Comparison of ENCODE assay signal across 12 cellular contexts in genomic region chr7:28855538-28856217, GRCh38.
DNase-seq lines count a peak whose midpoint lies in the region; ATAC-seq and TF ChIP-seq lines count a peak whose summit lies in the region.
"Had no signal": no experiment of that assay in that cellular context is flagged by ENCODE, and none has a peak within 500 bp of the region (broad histone marks: within the 10 kb centered on the region; RNA-seq: fewer than 3 reads in every experiment).

No MANE protein-coding gene starts in this region.

- DNase-seq in AG08396 (ENCODE audit: low spot score) (peak; percentile 82), HS-5 (ENCODE audit: low read depth) (peak; percentile 100), astrocyte of the spinal cord (ENCODE audit: low read depth, low spot score) (peak; percentile 91), kidney glomerular epithelial cell (lab: John Stamatoyannopoulos, UW) (peak; percentile 96), NCI-H748 treated with DMSO at 0.1 percent for 48 hours (lab: John Stamatoyannopoulos, UW) (no peak), NCI-H524 (lab: John Stamatoyannopoulos, UW) (no peak)
- DNase-seq in activated naive CD4-positive, alpha-beta T cell treated with anti-CD3 and anti-CD28 coated beads for 36 hours, result no peak
- DNase-seq: activated effector memory CD4-positive, alpha-beta T cell treated with anti-CD3 and anti-CD28 coated beads, Interleukin-2, amount 50 U/mL, for 16 hours; dorsolateral prefrontal cortex; NCI-H526 had no signal

- H3K4me3 ChIP-seq in astrocyte of the spinal cord (ENCODE audit: low read depth, low read length), result no peak overlapping the region
- H3K4me3 ChIP-seq: dorsolateral prefrontal cortex, right lobe of liver had no signal

- peaks cover 11% of the 10 kb centered on the region for H3K4me1 Mint-ChIP-seq in activated naive CD4-positive, alpha-beta T cell treated with anti-CD3 and anti-CD28 coated beads for 36 hours (ENCODE audit: low read depth)

- no peak overlapping the region for H3K27ac Mint-ChIP-seq in activated naive CD4-positive, alpha-beta T cell treated with anti-CD3 and anti-CD28 coated beads for 36 hours

- H3K27me3 Mint-ChIP-seq in activated naive CD4-positive, alpha-beta T cell treated with anti-CD3 and anti-CD28 coated beads for 36 hours (ENCODE audit: low read depth), result peaks cover 51% of the 10 kb centered on the region

- CTCF ChIA-PET in activated naive CD4-positive, alpha-beta T cell treated with anti-CD3 and anti-CD28 coated beads for 36 hours (lab: Charles Lee), result interaction anchor here (0.5 to 1.7 kb wide), 4 partner anchors 15 to 673 kb away, joined by 3 to 6 read pairs (median 4); no protein-coding TSS in a partner anchor

- intact Hi-C loops in activated naive CD4-positive, alpha-beta T cell treated with anti-CD3 and anti-CD28 coated beads for 36 hours (cut with micrococcal nuclease), result loop anchor here (2.0 kb wide), 1 partner anchor 443 kb away; the partner anchor contains the start of gene CREB5

- H3K9me3 Mint-ChIP-seq in activated naive CD4-positive, alpha-beta T cell treated with anti-CD3 and anti-CD28 coated beads for 36 hours, result no peaks in the 10 kb centered on the region

- H3K4me3 Mint-ChIP-seq in activated naive CD4-positive, alpha-beta T cell treated with anti-CD3 and anti-CD28 coated beads for 36 hours, result no peak overlapping the region

- in situ Hi-C loops in astrocyte of the spinal cord (cut with HindIII; ENCODE audit: low sequenced_read_pairs), result no loop called here

- ATAC-seq in GM18520 (IDR thresholded peaks at IDR 0.05; ENCODE audit: unreplicated experiment), result no peak

- peaks cover 2% of the 10 kb centered on the region for H3K36me3 Mint-ChIP-seq in activated naive CD4-positive, alpha-beta T cell treated with anti-CD3 and anti-CD28 coated beads for 36 hours (ENCODE audit: low read depth)

- TF ChIP-seq CTCF in astrocyte of the spinal cord (IDR thresholded peaks at IDR 0.05; ENCODE audit: low read depth, low read length), result no peak

Comparison
In these comparisons a context has a peak if more than half of its experiments do, and no peak if none do; other contexts are left out.
1. DNase-seq: peak in AG08396 (single experiment), HS-5 (single experiment), astrocyte of the spinal cord (single experiment) and kidney glomerular epithelial cell (single experiment); none in NCI-H748 treated with DMSO at 0.1 percent for 48 hours (single experiment), activated naive CD4-positive, alpha-beta T cell treated with anti-CD3 and anti-CD28 coated beads for 36 hours (single experiment) and NCI-H524 (0 of 2).